10 cellular contexts compared by ENCODE assay signal in genomic region chr2:61018798-61019197, GRCh38. TPM values are rescaled to one million over a fixed set of nuclear protein-coding genes. Genes with fewer than 3 reads are reported as not detected.
DNase-seq lines count a peak whose midpoint lies in the region; ATAC-seq and TF ChIP-seq lines count a peak whose summit lies in the region.
"Had no signal": no experiment of that assay in that cellular context is flagged by ENCODE, and none has a peak within 500 bp of the region (broad histone marks: within the 10 kb centered on the region; RNA-seq: fewer than 3 reads in every experiment).

No MANE protein-coding gene starts in this region.

- H2AFZ ChIP-seq in DND-41 (ENCODE audit: low read depth, low read length): 0 out of 2 replicates have a peak overlapping the region, but pooled peaks have one; percentile 98

- CTCF ChIA-PET in Panc1 (lab: Charles Lee): no interaction called here

- peak overlapping the region; percentile 99 for H3K27ac Mint-ChIP-seq in progenitor cell of endocrine pancreas

- peaks cover 79% of the 10 kb centered on the region for H3K79me2 ChIP-seq in DND-41 (ENCODE audit: insufficient read depth, low read length)

- H3K9me3 ChIP-seq in DND-41 (ENCODE audit: insufficient read depth, low read length, severe bottlenecking): no peaks in the 10 kb centered on the region
- no peaks in the 10 kb centered on the region for H3K9me3 ChIP-seq in Panc1 (ENCODE audit: control insufficient read depth, insufficient read depth, low read depth, low read length)

- no peaks in the 10 kb centered on the region for H3K27me3 ChIP-seq in DND-41 (ENCODE audit: insufficient read depth, low read length, poor library complexity)
- no peaks in the 10 kb centered on the region for H3K27me3 ChIP-seq in Panc1 (ENCODE audit: control insufficient read depth, insufficient read depth, low read length)

- H3K27me3 Mint-ChIP-seq in progenitor cell of endocrine pancreas: no peaks in the 10 kb centered on the region

- peaks cover 19% of the 10 kb centered on the region for H3K4me1 Mint-ChIP-seq in progenitor cell of endocrine pancreas (ENCODE audit: low read depth)

- BruUV-seq in Panc1 (replicated peaks; lab: Mats Ljungman, UMichigan): no TSS peak

- H3K27ac ChIP-seq in DND-41 (ENCODE audit: low read length): peak overlapping the region; percentile 96
- peak overlapping the region; percentile 99 for H3K27ac ChIP-seq in Panc1 (ENCODE audit: low read length)
- peak overlapping the region; percentile 97 for H3K27ac ChIP-seq in epithelial cell of prostate

- H3K9me3 Mint-ChIP-seq in progenitor cell of endocrine pancreas (ENCODE audit: low read depth): peaks cover 3% of the 10 kb centered on the region

- H3K4me1 ChIP-seq in DND-41 (ENCODE audit: insufficient read depth, low read length): peaks cover 35% of the 10 kb centered on the region
- peaks cover 12% of the 10 kb centered on the region; the same call in 1 of the 2 replicates for H3K4me1 ChIP-seq in Panc1 (ENCODE audit: control insufficient read depth, insufficient read depth, low read length)

- peak overlapping the region; percentile 66 to 79 for H3K4me3 ChIP-seq in DND-41 (ENCODE audit: low read depth in 1 of 2, low read length in 2 of 2)
- peak overlapping the region; percentile 94 to 98 for H3K4me3 ChIP-seq in Panc1 (ENCODE audit: low read depth in 2 of 2, low read length in 2 of 2)

- POLR2A ChIA-PET in Panc1 (lab: Charles Lee): no interaction called here

- in situ Hi-C loops in Panc1 (cut with HindIII; ENCODE audit: low pct_unique_long_range_greater_than_20kb, low sequenced_read_pairs): no loop called here

- intact Hi-C loops in Panc1 (cut with micrococcal nuclease; ENCODE audit: unreplicated experiment): no loop called here

- peak overlapping the region; percentile 96 for H3K4me3 Mint-ChIP-seq in progenitor cell of endocrine pancreas (ENCODE audit: low read depth)

- peak overlapping the region; percentile 75 for H3K4me2 ChIP-seq in DND-41 (ENCODE audit: insufficient read depth, low read length)

- H3K36me3 ChIP-seq in DND-41 (ENCODE audit: insufficient read depth, low read length): peaks cover 19% of the 10 kb centered on the region
- H3K36me3 ChIP-seq in Panc1 (ENCODE audit: control insufficient read depth, insufficient read depth, low read length): peaks cover 3% of the 10 kb centered on the region; the same call in 1 of the 2 replicates

- H3K36me3 Mint-ChIP-seq in progenitor cell of endocrine pancreas (ENCODE audit: insufficient read depth): peaks cover 27% of the 10 kb centered on the region

- H3K9ac ChIP-seq in DND-41 (ENCODE audit: low read depth, low read length): peak overlapping the region; percentile 71

- H4K20me1 ChIP-seq in DND-41 (ENCODE audit: insufficient read depth, low read length): peaks cover 6% of the 10 kb centered on the region; the same call in 1 of the 2 replicates

- DNase-seq in DND-41 (no peak), Panc1 (ENCODE audit: low read depth, low spot score) (no peak), epithelial cell of prostate (ENCODE audit: low read depth, low spot score) (no peak), progenitor cell of endocrine pancreas (ENCODE audit: low spot score, unreplicated experiment) (no peak), EL (no peak), NCI-H226 (no peak), anterior cingulate cortex (lab: John Stamatoyannopoulos, UW) (no peak)
- DNase-seq: central memory CD4-positive, alpha-beta T cell; NCI-H2107 had no signal

- no peak for TF ChIP-seq CTCF in DND-41 (IDR thresholded peaks at IDR 0.05; ENCODE audit: borderline replicate concordance, extremely low read depth, low read length, poor library complexity, severe bottlenecking)
- no peak for TF ChIP-seq CTCF in Panc1 (IDR thresholded peaks at IDR 0.05)
- no peak for TF ChIP-seq CTCF in progenitor cell of endocrine pancreas (IDR thresholded peaks at IDR 0.05; ENCODE audit: unreplicated experiment)

- ATAC-seq in DND-41 (ENCODE audit: insufficient read depth, low read depth) (no peak), Panc1 (no peak), GM19467 (IDR thresholded peaks at IDR 0.05; ENCODE audit: unreplicated experiment) (no peak)

RNA-seq across cellular contexts. Expression of gene PUS10, which starts 0.7 kb away (rescaled TPM):
- total RNA-seq in Panc1 (2021; ENCODE audit: unreplicated experiment) (5.2 TPM), progenitor cell of endocrine pancreas (7.1 and 8.2 TPM in 2 replicates)
- polyA plus RNA-seq in Panc1 (2012; ENCODE audit: insufficient read length): 2.2 TPM

RNA-seq across cellular contexts. Expression of gene PEX13, which starts 1.3 kb away (rescaled TPM):
- total RNA-seq in Panc1 (2021; ENCODE audit: unreplicated experiment) (24.7 TPM), progenitor cell of endocrine pancreas (34.0 and 37.6 TPM in 2 replicates)
- polyA plus RNA-seq in Panc1 (2012; ENCODE audit: insufficient read length): 9.5 TPM

RNA-seq across cellular contexts. Expression of gene SANBR, which starts 46.9 kb away (rescaled TPM):
- total RNA-seq in Panc1 (2021; ENCODE audit: unreplicated experiment) (18.8 TPM), progenitor cell of endocrine pancreas (45.2 and 47.9 TPM in 2 replicates)
- 9.2 TPM for polyA plus RNA-seq in Panc1 (2012; ENCODE audit: insufficient read length)
